12 cellular contexts compared by ENCODE assay signal in the genomic region with DNA sequence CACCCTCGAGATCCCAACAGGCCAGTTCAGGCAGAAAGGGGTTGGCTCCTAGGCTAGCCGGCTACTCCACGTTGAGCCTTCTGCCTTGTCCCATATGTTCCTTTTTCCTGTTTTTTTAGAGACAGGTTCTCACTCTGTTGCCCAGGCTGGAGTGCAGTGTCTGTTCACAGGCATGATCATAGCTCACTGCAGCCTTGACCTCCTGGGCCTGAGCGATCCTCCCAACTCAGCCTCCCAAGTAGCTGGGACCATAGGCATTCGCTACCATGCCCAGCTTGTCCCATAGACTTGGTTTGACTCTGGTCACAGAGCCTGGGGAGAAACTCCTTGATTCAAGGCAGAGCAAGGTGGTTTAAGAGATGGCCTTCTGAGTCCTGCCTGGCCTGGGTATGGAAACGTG. TPM values are rescaled to one million over a fixed set of nuclear protein-coding genes. Genes with fewer than 3 reads are reported as not detected.
DNase-seq lines count a peak whose midpoint lies in the region; ATAC-seq and TF ChIP-seq lines count a peak whose summit lies in the region.
"Had no signal": no experiment of that assay in that cellular context is flagged by ENCODE, and none has a peak within 500 bp of the region (broad histone marks: within the 10 kb centered on the region; RNA-seq: fewer than 3 reads in every experiment).

No MANE protein-coding gene starts in this region.

- peak overlapping the region; percentile 44 for H3K27ac ChIP-seq in skeletal muscle tissue (ENCODE audit: low read depth, low read length)

- no peaks in the 10 kb centered on the region for H3K9me3 ChIP-seq in skeletal muscle tissue (ENCODE audit: control insufficient read depth in 3 of 3, low read length in 3 of 3)

- H3K27me3 Mint-ChIP-seq in T-helper 2 cell treated with Interferon-gamma antibody and Interleukin-4, amounts not matched to agents 5 μg/mL and 100 μg/mL, for 36 hours (ENCODE audit: low read depth): no peaks in the 10 kb centered on the region
- H3K27me3 Mint-ChIP-seq in activated CD4-positive, alpha-beta memory T cell treated with anti-CD3 and anti-CD28 coated beads for 36 hours: no peaks in the 10 kb centered on the region
- H3K27me3 Mint-ChIP-seq in glutamatergic neuron (ENCODE audit: unreplicated experiment): peaks cover 5% of the 10 kb centered on the region
- H3K27me3 Mint-ChIP-seq: memory B cell; stimulated activated naive CD8-positive, alpha-beta T cell treated with anti-CD3 and anti-CD28 coated beads, Interleukin-15, Interleukin-2, amounts not matched to agents 100 ng/mL and 50 ng/mL, for 24 hours had no signal

- DNase-seq in T-helper 2 cell treated with Interferon-gamma antibody and Interleukin-4, amounts not matched to agents 5 μg/mL and 100 μg/mL, for 36 hours (ENCODE audit: low spot score): no peak
- no peak for DNase-seq in T-helper 2 cell
- no peak for DNase-seq in activated CD4-positive, alpha-beta memory T cell treated with anti-CD3 and anti-CD28 coated beads for 36 hours
- DNase-seq in glutamatergic neuron: no peak
- DNase-seq in stimulated activated CD4-positive, alpha-beta T cell treated with anti-CD3 and anti-CD28 coated beads, Interleukin-4, amount 100 ng/mL, for 1 hour: no peak
- DNase-seq in DMS79 treated with DMSO at 0.1 percent for 48 hours (lab: John Stamatoyannopoulos, UW): no peak
- DNase-seq: GOT3, NCI-H526 treated with DMSO at 0.1 percent for 48 hours had no signal

- peaks cover 3% of the 10 kb centered on the region for H3K9me3 Mint-ChIP-seq in T-helper 2 cell treated with Interferon-gamma antibody and Interleukin-4, amounts not matched to agents 5 μg/mL and 100 μg/mL, for 36 hours
- H3K9me3 Mint-ChIP-seq in activated CD4-positive, alpha-beta memory T cell treated with anti-CD3 and anti-CD28 coated beads for 36 hours: peaks cover 3% of the 10 kb centered on the region
- peaks cover 11% of the 10 kb centered on the region for H3K9me3 Mint-ChIP-seq in glutamatergic neuron (ENCODE audit: unreplicated experiment)
- H3K9me3 Mint-ChIP-seq: stimulated activated naive CD8-positive, alpha-beta T cell treated with anti-CD3 and anti-CD28 coated beads, Interleukin-15, Interleukin-2, amounts not matched to agents 100 ng/mL and 50 ng/mL, for 24 hours had no signal

- H3K4me3 ChIP-seq in skeletal muscle tissue (ENCODE audit: low read length in 3 of 3): no peak overlapping the region

- peaks cover 66% of the 10 kb centered on the region for H3K4me1 Mint-ChIP-seq in T-helper 2 cell treated with Interferon-gamma antibody and Interleukin-4, amounts not matched to agents 5 μg/mL and 100 μg/mL, for 36 hours (ENCODE audit: low read depth)
- H3K4me1 Mint-ChIP-seq in activated CD4-positive, alpha-beta memory T cell treated with anti-CD3 and anti-CD28 coated beads for 36 hours (ENCODE audit: low read depth): peaks cover 74% of the 10 kb centered on the region
- H3K4me1 Mint-ChIP-seq in glutamatergic neuron (ENCODE audit: low read depth, unreplicated experiment): peaks cover 44% of the 10 kb centered on the region

- H3K9ac ChIP-seq in skeletal muscle tissue (ENCODE audit: low read depth in 1 of 3, low read length in 3 of 3): no peak overlapping the region

- no peaks in the 10 kb centered on the region for H3K27me3 ChIP-seq in skeletal muscle tissue (ENCODE audit: control insufficient read depth in 3 of 3, insufficient read depth in 3 of 3, low read length in 3 of 3)

- intact Hi-C loops in activated CD4-positive, alpha-beta memory T cell treated with anti-CD3 and anti-CD28 coated beads for 36 hours (cut with micrococcal nuclease): no loop called here

- TF ChIP-seq CTCF in glutamatergic neuron (IDR thresholded peaks at IDR 0.05; ENCODE audit: partially characterized antibody, unreplicated experiment): no peak

- CTCF ChIA-PET in activated CD4-positive, alpha-beta memory T cell treated with anti-CD3 and anti-CD28 coated beads for 36 hours (lab: Charles Lee): interaction anchor here (0.9 kb wide), 1 partner anchor 53 kb away, joined by 4 read pairs; no protein-coding TSS in a partner anchor

- POLR2A ChIA-PET in activated CD4-positive, alpha-beta memory T cell treated with anti-CD3 and anti-CD28 coated beads for 36 hours (lab: Charles Lee): interaction anchor here (1.0 to 1.9 kb wide), 2 partner anchors 17 to 69 kb away, joined by 5 read pairs; partner anchors contain the start of gene IDH2

- H3K36me3 Mint-ChIP-seq in T-helper 2 cell treated with Interferon-gamma antibody and Interleukin-4, amounts not matched to agents 5 μg/mL and 100 μg/mL, for 36 hours (ENCODE audit: low read depth): peaks cover 12% of the 10 kb centered on the region
- H3K36me3 Mint-ChIP-seq in activated CD4-positive, alpha-beta memory T cell treated with anti-CD3 and anti-CD28 coated beads for 36 hours: peaks cover 3% of the 10 kb centered on the region
- H3K36me3 Mint-ChIP-seq in glutamatergic neuron (ENCODE audit: unreplicated experiment): no peaks in the 10 kb centered on the region

- H3K27ac Mint-ChIP-seq in T-helper 2 cell treated with Interferon-gamma antibody and Interleukin-4, amounts not matched to agents 5 μg/mL and 100 μg/mL, for 36 hours: peak overlapping the region; percentile 93
- H3K27ac Mint-ChIP-seq in activated CD4-positive, alpha-beta memory T cell treated with anti-CD3 and anti-CD28 coated beads for 36 hours: peak overlapping the region; percentile 87
- H3K27ac Mint-ChIP-seq in glutamatergic neuron (ENCODE audit: unreplicated experiment): peak overlapping the region; percentile 88

- H3K4me3 Mint-ChIP-seq in T-helper 2 cell treated with Interferon-gamma antibody and Interleukin-4, amounts not matched to agents 5 μg/mL and 100 μg/mL, for 36 hours: peak overlapping the region; percentile 67
- peak overlapping the region; percentile 14 for H3K4me3 Mint-ChIP-seq in activated CD4-positive, alpha-beta memory T cell treated with anti-CD3 and anti-CD28 coated beads for 36 hours
- H3K4me3 Mint-ChIP-seq in glutamatergic neuron (ENCODE audit: unreplicated experiment): no peak overlapping the region

- H3K4me1 ChIP-seq in skeletal muscle tissue (ENCODE audit: control insufficient read depth in 3 of 3, insufficient read depth in 3 of 3, low read length in 3 of 3): peaks cover 32 to 58% (median 53%) of the 10 kb centered on the region in 3 donors

- ATAC-seq in HG03025 (IDR thresholded peaks at IDR 0.05; ENCODE audit: low FRiP score, unreplicated experiment): no peak

- no peaks in the 10 kb centered on the region for H3K36me3 ChIP-seq in skeletal muscle tissue (ENCODE audit: control insufficient read depth in 3 of 3, insufficient read depth in 3 of 3, low read length in 3 of 3)

RNA-seq across cellular contexts. Expression of gene ZNF710, which starts 32.3 kb away (rescaled TPM):
- total RNA-seq in activated CD4-positive, alpha-beta memory T cell treated with anti-CD3 and anti-CD28 coated beads for 36 hours: 10 to 100 TPM; 27.0 to 28.5 TPM
- total RNA-seq in glutamatergic neuron (ENCODE audit: unreplicated experiment) (25.2 TPM), skeletal muscle tissue (3.7 TPM)
